ENCODE assay signal across 18 cellular contexts in genomic region chr2:167187049-167187727, GRCh38.
"Had no signal": no experiment of that assay in that cellular context is flagged by ENCODE, and none has a peak within 500 bp of the region (broad histone marks: within the 10 kb centered on the region; RNA-seq: fewer than 3 reads in every experiment).

No MANE protein-coding gene starts in this region.

- H3K4me3 ChIP-seq: lower lobe of right lung, ovary, suprapubic skin, vagina had no signal

- H3K36me3 ChIP-seq: lower lobe of right lung, ovary, suprapubic skin, vagina had no signal

- H3K27ac ChIP-seq: lower lobe of right lung, suprapubic skin, vagina had no signal

- H3K27ac Mint-ChIP-seq: activated CD4-positive, alpha-beta T cell treated with anti-CD3 and anti-CD28 coated beads, Interleukin-2, amount 10 ng/mL, durations not matched to agents 24 days and 14 days; activated CD8-positive, alpha-beta T cell treated with anti-CD3 and anti-CD28 coated beads for 36 hours; activated naive CD8-positive, alpha-beta T cell treated with anti-CD3 and anti-CD28 coated beads, Interleukin-2, amount 10 ng/mL, durations not matched to agents 7 days and 5 days; activated T-helper 17 cell treated with anti-CD3 and anti-CD28 coated beads, Interleukin-2, amount 50 U/mL, for 72 hours; stimulated activated naive CD8-positive, alpha-beta T cell treated with anti-CD3 and anti-CD28 coated beads, Interleukin-15, Interleukin-2, amounts not matched to agents 100 ng/mL and 50 ng/mL, for 24 hours; T-helper 1 cell treated with Interleukin-12 subunit alpha and Interleukin-12 subunit beta and Interleukin-4 antibody, amounts not matched to agents 30 μg/mL and 1 μg/mL, for 36 hours had no signal

- H3K4me1 Mint-ChIP-seq: activated CD4-positive, alpha-beta T cell treated with anti-CD3 and anti-CD28 coated beads, Interleukin-2, amount 10 ng/mL, durations not matched to agents 24 days and 14 days; activated naive CD8-positive, alpha-beta T cell treated with anti-CD3 and anti-CD28 coated beads, Interleukin-2, amount 10 ng/mL, durations not matched to agents 7 days and 5 days; activated T-helper 17 cell treated with anti-CD3 and anti-CD28 coated beads, Interleukin-2, amount 50 U/mL, for 72 hours had no signal

- H3K9me3 ChIP-seq: lower lobe of right lung, ovary, suprapubic skin, vagina had no signal

- H3K27me3 ChIP-seq: ovary, suprapubic skin, vagina had no signal

- H3K9me3 Mint-ChIP-seq: activated CD4-positive, alpha-beta T cell treated with anti-CD3 and anti-CD28 coated beads, Interleukin-2, amount 10 ng/mL, durations not matched to agents 24 days and 14 days; activated CD8-positive, alpha-beta T cell treated with anti-CD3 and anti-CD28 coated beads for 36 hours; activated naive CD8-positive, alpha-beta T cell treated with anti-CD3 and anti-CD28 coated beads, Interleukin-2, amount 10 ng/mL, durations not matched to agents 7 days and 5 days; activated T-helper 17 cell treated with anti-CD3 and anti-CD28 coated beads, Interleukin-2, amount 50 U/mL, for 72 hours; stimulated activated naive CD8-positive, alpha-beta T cell treated with anti-CD3 and anti-CD28 coated beads, Interleukin-15, Interleukin-2, amounts not matched to agents 100 ng/mL and 50 ng/mL, for 24 hours; T-helper 1 cell treated with Interleukin-12 subunit alpha and Interleukin-12 subunit beta and Interleukin-4 antibody, amounts not matched to agents 30 μg/mL and 1 μg/mL, for 36 hours had no signal

- H3K27me3 Mint-ChIP-seq: activated CD4-positive, alpha-beta T cell treated with anti-CD3 and anti-CD28 coated beads, Interleukin-2, amount 10 ng/mL, durations not matched to agents 24 days and 14 days; activated CD8-positive, alpha-beta T cell treated with anti-CD3 and anti-CD28 coated beads for 36 hours; activated naive CD8-positive, alpha-beta T cell treated with anti-CD3 and anti-CD28 coated beads, Interleukin-2, amount 10 ng/mL, durations not matched to agents 7 days and 5 days; activated T-helper 17 cell treated with anti-CD3 and anti-CD28 coated beads, Interleukin-2, amount 50 U/mL, for 72 hours; stimulated activated naive CD8-positive, alpha-beta T cell treated with anti-CD3 and anti-CD28 coated beads, Interleukin-15, Interleukin-2, amounts not matched to agents 100 ng/mL and 50 ng/mL, for 24 hours had no signal

- FAIRE-seq: endometrium had no signal

- H3K4me3 Mint-ChIP-seq: activated CD4-positive, alpha-beta T cell treated with anti-CD3 and anti-CD28 coated beads, Interleukin-2, amount 10 ng/mL, durations not matched to agents 24 days and 14 days; activated CD8-positive, alpha-beta T cell treated with anti-CD3 and anti-CD28 coated beads for 36 hours; activated naive CD8-positive, alpha-beta T cell treated with anti-CD3 and anti-CD28 coated beads, Interleukin-2, amount 10 ng/mL, durations not matched to agents 7 days and 5 days; activated T-helper 17 cell treated with anti-CD3 and anti-CD28 coated beads, Interleukin-2, amount 50 U/mL, for 72 hours; stimulated activated naive CD8-positive, alpha-beta T cell treated with anti-CD3 and anti-CD28 coated beads, Interleukin-15, Interleukin-2, amounts not matched to agents 100 ng/mL and 50 ng/mL, for 24 hours; T-helper 1 cell treated with Interleukin-12 subunit alpha and Interleukin-12 subunit beta and Interleukin-4 antibody, amounts not matched to agents 30 μg/mL and 1 μg/mL, for 36 hours had no signal

- H3K36me3 Mint-ChIP-seq: activated naive CD8-positive, alpha-beta T cell treated with anti-CD3 and anti-CD28 coated beads, Interleukin-2, amount 10 ng/mL, durations not matched to agents 7 days and 5 days had no signal

- H3K4me1 ChIP-seq: lower lobe of right lung, vagina had no signal

- ATAC-seq: activated CD8-positive, alpha-beta T cell treated with anti-CD3 and anti-CD28 coated beads for 36 hours; activated T-helper 17 cell treated with anti-CD3 and anti-CD28 coated beads, Interleukin-2, amount 50 U/mL, for 72 hours; lower lobe of right lung had no signal

- DNase-seq: activated CD4-positive, alpha-beta T cell treated with anti-CD3 and anti-CD28 coated beads, Interleukin-2, amount 10 ng/mL, durations not matched to agents 24 days and 14 days; activated CD8-positive, alpha-beta T cell treated with anti-CD3 and anti-CD28 coated beads for 36 hours; activated naive CD4-positive, alpha-beta T cell; activated naive CD8-positive, alpha-beta T cell treated with anti-CD3 and anti-CD28 coated beads, Interleukin-2, amount 10 ng/mL, durations not matched to agents 7 days and 5 days; activated T-cell treated with anti-CD3 and anti-CD28 coated beads, Interleukin-2, amount 50 U/mL, for 1 hour; aorta; cortex of kidney; erythroblast; foreskin melanocyte; lower lobe of right lung; ovary; trophoblast cell had no signal
